Comparison of ENCODE assay signal across 8 cellular contexts in the genomic region with DNA sequence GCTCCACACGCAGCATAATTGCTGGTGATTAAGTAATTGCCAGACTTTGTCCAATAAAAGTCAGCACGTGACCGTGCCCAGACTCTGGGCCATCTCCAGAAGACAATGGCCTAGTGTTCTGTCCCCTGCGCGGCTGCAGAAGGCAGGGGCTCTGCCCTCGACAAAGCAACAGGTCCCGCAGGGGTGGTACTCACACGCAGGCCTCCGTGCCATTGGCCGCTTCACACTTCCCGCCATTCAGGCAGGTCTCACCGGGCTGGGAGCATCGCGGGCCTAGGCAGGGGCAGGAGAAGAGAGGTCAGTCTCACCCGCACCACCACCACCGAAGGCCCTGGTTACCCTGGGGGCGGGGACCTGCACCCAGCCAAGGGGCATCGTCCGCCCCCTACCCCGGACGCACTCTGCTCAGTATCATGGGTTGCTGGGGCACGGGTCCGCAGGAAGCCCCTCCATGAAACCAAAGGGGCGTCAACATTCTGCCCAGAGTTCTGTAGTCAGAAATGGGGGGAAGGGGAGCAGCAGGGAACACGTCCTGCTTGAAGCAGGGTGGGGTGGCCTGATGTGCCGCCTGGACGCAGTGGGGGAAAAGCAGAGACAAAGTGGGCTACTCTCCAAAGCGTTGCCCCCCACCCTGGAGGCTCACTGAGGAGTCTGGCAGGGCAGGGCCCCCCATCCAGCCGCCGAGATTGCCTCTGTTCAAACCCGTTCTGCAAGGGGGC. TPM values are rescaled to one million over a fixed set of nuclear protein-coding genes. Genes with fewer than 3 reads are reported as not detected.
DNase-seq lines count a peak whose midpoint lies in the region; ATAC-seq, FAIRE-seq and TF ChIP-seq lines count a peak whose summit lies in the region.

No MANE protein-coding gene starts in this region.

- POLR2A ChIA-PET in IMR-90 (lab: Charles Lee; ENCODE audit: unreplicated experiment), result no interaction called here

- H3K9me1 ChIP-seq in IMR-90 (ENCODE audit: insufficient read depth, low read length), result no peaks in the 10 kb centered on the region

- H2BK15ac ChIP-seq in IMR-90 (ENCODE audit: low read depth, low read length), result no peak overlapping the region

- H3K4me3 ChIP-seq in IMR-90 (ENCODE audit: insufficient read depth, low read depth, low read length), result peak overlapping the region; percentile 82
- H3K4me3 ChIP-seq in astrocyte (ENCODE audit: insufficient read depth, low read depth, low read length), result peak overlapping the region; percentile 70

- H3K4me1 ChIP-seq in IMR-90 (ENCODE audit: control insufficient read depth, insufficient read depth, low read length), result peaks cover 18% of the 10 kb centered on the region
- peaks cover 41% of the 10 kb centered on the region for H3K4me1 ChIP-seq in astrocyte (ENCODE audit: insufficient read depth, low read length)

- peak overlapping the region; percentile 76 for H3K4me2 ChIP-seq in IMR-90 (ENCODE audit: low read depth, low read length)
- H3K4me2 ChIP-seq in astrocyte (ENCODE audit: low read length), result peak overlapping the region; percentile 96

- peaks cover 15 to 60% of the 10 kb centered on the region in 2 experiments for H3K79me1 ChIP-seq in IMR-90 (ENCODE audit: low read depth in 1 of 2, low read length in 2 of 2)

- peak overlapping the region; percentile 18 for H3K27ac Mint-ChIP-seq in astrocyte (ENCODE audit: unreplicated experiment)
- peak overlapping the region; percentile 64 for H3K27ac Mint-ChIP-seq in stimulated activated memory B cell treated with anti-CD40 and anti-IgM and Interleukin-4, amounts not matched to agents 10 μg/mL and 1 μg/mL and 100 μg/mL, for 72 hours

- H4K91ac ChIP-seq in IMR-90 (ENCODE audit: insufficient read depth, low read depth, low read length), result no peak overlapping the region

- TF ChIP-seq RAD21 in IMR-90 (IDR thresholded peaks at IDR 0.05; ENCODE audit: low read length), result no peak

- H3K9me3 Mint-ChIP-seq in astrocyte (ENCODE audit: unreplicated experiment), result no peaks in the 10 kb centered on the region
- no peaks in the 10 kb centered on the region for H3K9me3 Mint-ChIP-seq in stimulated activated memory B cell treated with anti-CD40 and anti-IgM and Interleukin-4, amounts not matched to agents 10 μg/mL and 1 μg/mL and 100 μg/mL, for 72 hours

- H2AFZ ChIP-seq in IMR-90 (replicated peaks; ENCODE audit: low read length, poor library complexity), result no peak overlapping the region
- no peak overlapping the region for H2AFZ ChIP-seq in astrocyte (ENCODE audit: low read depth, low read length)

- TF ChIP-seq CTCF in IMR-90 (conservative IDR thresholded peaks at IDR 0.05; ENCODE audit: low read depth, low read length), result no peak
- no peak for TF ChIP-seq CTCF in astrocyte (IDR thresholded peaks at IDR 0.05; ENCODE audit: insufficient read depth, low read depth, low read length)

- H3K79me2 ChIP-seq in astrocyte (ENCODE audit: insufficient read depth, low read length), result peaks cover 53% of the 10 kb centered on the region

- no peak overlapping the region for H2BK120ac ChIP-seq in IMR-90 (ENCODE audit: low read depth, low read length)

- H3K18ac ChIP-seq in IMR-90 (ENCODE audit: low read depth, low read length), result no peak overlapping the region

- ATAC-seq in IMR-90 (ENCODE audit: low read depth) (no peak), HG03457 (IDR thresholded peaks at IDR 0.05; ENCODE audit: unreplicated experiment) (no peak), HG03039 (IDR thresholded peaks at IDR 0.05; ENCODE audit: unreplicated experiment) (no peak)
- ATAC-seq in stimulated activated memory B cell treated with anti-CD40 and anti-IgM and Interleukin-4, amounts not matched to agents 10 μg/mL and 1 μg/mL and 100 μg/mL, for 72 hours, result no peak

- no peak overlapping the region for H3K23ac ChIP-seq in IMR-90 (ENCODE audit: low read depth, low read length)

- no TSS peak for BruUV-seq in IMR-90 (replicated peaks; lab: Mats Ljungman, UMichigan)

- TF ChIP-seq POLR2A in IMR-90 (IDR thresholded peaks at IDR 0.05; ENCODE audit: low read depth, low read length), result no peak

- H3K27ac ChIP-seq in IMR-90 (ENCODE audit: insufficient read depth, low read length) (no peak overlapping the region), astrocyte (ENCODE audit: low read depth, low read length) (no peak overlapping the region), layer of hippocampus (ENCODE audit: low read depth, low read length) (peak overlapping the region; percentile 94)

- peak overlapping the region; percentile 60 for H2AK5ac ChIP-seq in IMR-90 (ENCODE audit: low read depth, low read length)

- no peak overlapping the region for H2BK5ac ChIP-seq in IMR-90 (ENCODE audit: low read depth, low read length, poor library complexity, severe bottlenecking)

- H3K9me3 ChIP-seq in IMR-90 (ENCODE audit: control insufficient read depth, insufficient read depth, low read length) (no peaks in the 10 kb centered on the region), astrocyte (ENCODE audit: insufficient read depth, low read depth, low read length) (no peaks in the 10 kb centered on the region)

- intact Hi-C loops in IMR-90 (cut with micrococcal nuclease), result loop anchor here (2.0 kb wide), 1 partner anchor 81 kb away; no protein-coding TSS in a partner anchor

- H3K4ac ChIP-seq in IMR-90 (ENCODE audit: low read depth, low read length), result no peak overlapping the region

- H4K20me1 ChIP-seq in IMR-90 (ENCODE audit: insufficient read depth, low read length) (peaks cover 48% of the 10 kb centered on the region), astrocyte (ENCODE audit: insufficient read depth, low read length) (peaks cover 57% of the 10 kb centered on the region)

- peaks cover 13% of the 10 kb centered on the region; the same call in 1 of the 2 replicates for H3K36me3 ChIP-seq in IMR-90 (ENCODE audit: control insufficient read depth, insufficient read depth, low read length)
- H3K36me3 ChIP-seq in astrocyte (ENCODE audit: insufficient read depth, low read length), result no peaks in the 10 kb centered on the region

- H4K5ac ChIP-seq in IMR-90 (ENCODE audit: low read depth, low read length), result no peak overlapping the region

- H3K56ac ChIP-seq in IMR-90 (ENCODE audit: extremely low read depth, insufficient read depth, low read length), result no peak overlapping the region

- CTCF ChIA-PET in IMR-90 (lab: Yijun Ruan, JAX), result no interaction called here

- in situ Hi-C loops in IMR-90 (cut with MboI; ENCODE audit: low sequenced_read_pairs), result no loop called here

- H2BK20ac ChIP-seq in IMR-90 (ENCODE audit: low read depth, low read length), result no peak overlapping the region

- H3K14ac ChIP-seq in IMR-90 (replicated peaks; ENCODE audit: low read depth, low read length), result no peak overlapping the region; the same call in 1 of the 2 replicates

- no peak for FAIRE-seq in astrocyte (lab: Jason Lieb, UNC)

- H3K4me1 Mint-ChIP-seq in astrocyte (ENCODE audit: low read depth, unreplicated experiment), result no peaks in the 10 kb centered on the region
- H3K4me1 Mint-ChIP-seq in stimulated activated memory B cell treated with anti-CD40 and anti-IgM and Interleukin-4, amounts not matched to agents 10 μg/mL and 1 μg/mL and 100 μg/mL, for 72 hours, result peaks cover 72% of the 10 kb centered on the region

- dilution Hi-C loops in IMR-90 (cut with HindIII; ENCODE audit: low sequenced_read_pairs, unreplicated experiment), result no loop called here

- H3K27me3 Mint-ChIP-seq in astrocyte (ENCODE audit: low read depth, unreplicated experiment), result no peaks in the 10 kb centered on the region
- H3K27me3 Mint-ChIP-seq in stimulated activated memory B cell treated with anti-CD40 and anti-IgM and Interleukin-4, amounts not matched to agents 10 μg/mL and 1 μg/mL and 100 μg/mL, for 72 hours, result no peaks in the 10 kb centered on the region

- 83% methylated on average over 12 of the region's 31 CpGs; no CpG with 5 or more reads in 1 of the 2 experiments for WGBS in IMR-90 (ENCODE audit: extremely low coverage in 2 of 2, insufficient read length in 1 of 2), 2 experiments

- peak overlapping the region; percentile 90 for H2AK9ac ChIP-seq in IMR-90 (replicated peaks; ENCODE audit: low read depth, low read length, poor library complexity)

- peaks cover 8% of the 10 kb centered on the region for H3K36me3 Mint-ChIP-seq in astrocyte (ENCODE audit: low read depth, unreplicated experiment)
- no peaks in the 10 kb centered on the region for H3K36me3 Mint-ChIP-seq in stimulated activated memory B cell treated with anti-CD40 and anti-IgM and Interleukin-4, amounts not matched to agents 10 μg/mL and 1 μg/mL and 100 μg/mL, for 72 hours

- peak overlapping the region; percentile 90 for H3K4me3 Mint-ChIP-seq in astrocyte (ENCODE audit: unreplicated experiment)
- H3K4me3 Mint-ChIP-seq in stimulated activated memory B cell treated with anti-CD40 and anti-IgM and Interleukin-4, amounts not matched to agents 10 μg/mL and 1 μg/mL and 100 μg/mL, for 72 hours, result peak overlapping the region; percentile 93

- H4K8ac ChIP-seq in IMR-90 (ENCODE audit: low read depth in 2 of 2, low read length in 2 of 2), result no peak overlapping the region

- DNase-seq in IMR-90 (no peak), astrocyte (ENCODE audit: low read depth) (no peak), NCI-H128 (lab: John Stamatoyannopoulos, UW; ENCODE audit: unreplicated experiment) (no peak), NCI-H510A treated with DMSO at 0.1 percent for 48 hours (lab: John Stamatoyannopoulos, UW) (no peak)

- H3K9ac ChIP-seq in IMR-90 (ENCODE audit: low read depth, low read length) (no peak overlapping the region), astrocyte (ENCODE audit: low read length) (peak overlapping the region; percentile 77)

- no peaks in the 10 kb centered on the region for H3K27me3 ChIP-seq in IMR-90 (ENCODE audit: control insufficient read depth, insufficient read depth, low read length)
- no peaks in the 10 kb centered on the region for H3K27me3 ChIP-seq in astrocyte (ENCODE audit: insufficient read depth, low read length)
- H3K27me3 ChIP-seq in layer of hippocampus (ENCODE audit: control insufficient read depth, insufficient read depth, low read length), result no peaks in the 10 kb centered on the region

TF ChIP-seq in IMR-90, 13 proteins besides CTCF, POLR2A, EP300 and RAD21 (continues in another document):
- TF ChIP-seq RCOR1 (IDR thresholded peaks at IDR 0.05; ENCODE audit: insufficient replicate concordance, low read length), result no peak
- TF ChIP-seq RFX5 (IDR thresholded peaks at IDR 0.05; ENCODE audit: low read depth, low read length), result no peak
- no peak for TF ChIP-seq BHLHE40 (IDR thresholded peaks at IDR 0.05; ENCODE audit: low read depth, low read length)
- no peak for TF ChIP-seq FOS (IDR thresholded peaks at IDR 0.05; ENCODE audit: low read depth, low read length)
- no peak for TF ChIP-seq CEBPB (IDR thresholded peaks at IDR 0.05; ENCODE audit: low read depth, low read length)

RNA-seq across cellular contexts. Expression of a gene that starts 1.9 kb away (rescaled TPM):
- total RNA-seq in IMR-90 (2012; rRNA removed), result 1.8 and 2.5 TPM in 2 replicates
- polyA plus RNA-seq in IMR-90 (2012; rRNA removed), result 6.0 and 6.9 TPM in 2 replicates
- polyA plus RNA-seq in IMR-90 (2012; cell fraction: cytosol; rRNA removed), result 4.0 and 8.0 TPM in 2 replicates
- 19.2 and 42.7 TPM in 2 replicates for polyA plus RNA-seq in IMR-90 (2012; cell fraction: nucleus; rRNA removed; ENCODE audit: low replicate concordance)
- total RNA-seq in astrocyte, result 34.1 and 35.5 TPM in 2 replicates

Comparison
In these comparisons a context has a peak if more than half of its experiments do, and no peak if none do; other contexts are left out.
1. RNA of a gene that starts 1.9 kb away (total RNA-seq): 34.1 to 35.5 TPM in astrocyte; 1.8 to 2.5 TPM in IMR-90; every median in the first group is over 10 times any median in the second.